1 cellular context compared by ENCODE assay signal in genomic region chr1:8878448-8879347, GRCh38.
TF ChIP-seq lines count a peak whose summit lies in the region.

Gene ENO1, minus strand, starts transcription at chr1:8878686. Its CDS starts 3,778 bp downstream, at chr1:8874908.

TF ChIP-seq in K562, 482 proteins besides CTCF, POLR2A, EP300 and RAD21 (continued from another document and continues in another):
- TF ChIP-seq ZBTB12 (CRISPR knock-in tag; IDR thresholded peaks at IDR 0.05), result peak; percentile 53
- TF ChIP-seq TEAD1 (CRISPR knock-in tag; IDR thresholded peaks at IDR 0.05), result peak in 1 of 2 experiments; percentile 98; a peak in 3 of 4 replicates
- 0 out of 2 replicates have a peak, but pooled peaks have one; percentile 27 for TF ChIP-seq GTF2A2 (tag; IDR thresholded peaks at IDR 0.05)
- no peak for TF ChIP-seq CC2D1A (IDR thresholded peaks at IDR 0.05)
- TF ChIP-seq ZBTB8A (IDR thresholded peaks at IDR 0.05; ENCODE audit: partially characterized antibody), result no peak
- TF ChIP-seq RBM34 (IDR thresholded peaks at IDR 0.05; ENCODE audit: borderline replicate concordance, insufficient read depth, low read length), result no peak
- peak; percentile 30; the same call in 1 of the 2 replicates for TF ChIP-seq HDAC2 (IDR thresholded peaks at IDR 0.05)
- TF ChIP-seq ZFP30 (CRISPR knock-in tag; IDR thresholded peaks at IDR 0.05; ENCODE audit: borderline replicate concordance), result no peak
- no peak for TF ChIP-seq TFE3 (CRISPR knock-in tag; IDR thresholded peaks at IDR 0.05)
- no peak for TF ChIP-seq ZNF398 (CRISPR knock-in tag; IDR thresholded peaks at IDR 0.05)
- peak; percentile 86 for TF ChIP-seq KLF1 (tag; IDR thresholded peaks at IDR 0.05)
- no peak for TF ChIP-seq ZBTB34 (CRISPR knock-in tag; IDR thresholded peaks at IDR 0.05)
- TF ChIP-seq MAX (CRISPR knock-in tag; IDR thresholded peaks at IDR 0.05), result peak; percentile 97
- no peak for TF ChIP-seq ESRRB (CRISPR knock-in tag; IDR thresholded peaks at IDR 0.05; ENCODE audit: borderline replicate concordance)
- peak; percentile 19 for TF ChIP-seq ZSCAN29 (IDR thresholded peaks at IDR 0.05)
- no peak for TF ChIP-seq HNRNPH1 (optimal IDR thresholded peaks at IDR 0.05; ENCODE audit: low read depth, low read length)
- TF ChIP-seq ELK1 (CRISPR knock-in tag; IDR thresholded peaks at IDR 0.05), result no peak
- peak; percentile 13; the same call in 1 of the 2 replicates for TF ChIP-seq NKRF (IDR thresholded peaks at IDR 0.05; ENCODE audit: borderline replicate concordance)
- TF ChIP-seq TAF9B (IDR thresholded peaks at IDR 0.05; ENCODE audit: partially characterized antibody), result peak; percentile 90
- no peak for TF ChIP-seq ZNF253 (CRISPR knock-in tag; conservative IDR thresholded peaks at IDR 0.05)
- peak; percentile 71 for TF ChIP-seq ASH1L (IDR thresholded peaks at IDR 0.05; ENCODE audit: borderline replicate concordance, low read depth, partially characterized antibody)
- TF ChIP-seq ADNP (tag; IDR thresholded peaks at IDR 0.05), result no peak
- peak; percentile 84 for TF ChIP-seq ATF2 (CRISPR knock-in tag; IDR thresholded peaks at IDR 0.05)
- TF ChIP-seq CEBPG (CRISPR knock-in tag; IDR thresholded peaks at IDR 0.05), result peak; percentile 71; the same call in 1 of the 2 replicates
- TF ChIP-seq CEBPG (tag; conservative IDR thresholded peaks at IDR 0.05 in 1 of 2, IDR thresholded peaks at IDR 0.05 in 1 of 2), result no peak
- no peak for TF ChIP-seq ZZZ3 (IDR thresholded peaks at IDR 0.05)
- no peak for TF ChIP-seq RBM15 (IDR thresholded peaks at IDR 0.05; ENCODE audit: insufficient read depth, low read length)
- TF ChIP-seq OTX1 (CRISPR knock-in tag; IDR thresholded peaks at IDR 0.05), result peak; percentile 11; the same call in 1 of the 2 replicates
- TF ChIP-seq CEBPB (tag; IDR thresholded peaks at IDR 0.05), result no peak
- TF ChIP-seq DIDO1 (tag; IDR thresholded peaks at IDR 0.05; ENCODE audit: low read depth), result peak; percentile 22; the same call in 1 of the 2 replicates
- TF ChIP-seq PML (IDR thresholded peaks at IDR 0.05; ENCODE audit: low read length), result peak; percentile 89
- TF ChIP-seq ETV6 (IDR thresholded peaks at IDR 0.05; ENCODE audit: borderline replicate concordance in 1 of 2, low read depth in 2 of 2, low read length in 1 of 2), result no peak; a peak in 1 of 4 replicates
- TF ChIP-seq ETV6 (CRISPR knock-in tag; IDR thresholded peaks at IDR 0.05; ENCODE audit: borderline replicate concordance), result peak; percentile 99
- TF ChIP-seq DLX4 (CRISPR knock-in tag; IDR thresholded peaks at IDR 0.05), result no peak
- TF ChIP-seq ZNF347 (CRISPR knock-in tag; IDR thresholded peaks at IDR 0.05; ENCODE audit: low read depth), result no peak
- peak; percentile 90 for TF ChIP-seq HMGXB4 (CRISPR knock-in tag; IDR thresholded peaks at IDR 0.05)
- peak; percentile 99 for TF ChIP-seq SP1 (CRISPR knock-in tag; IDR thresholded peaks at IDR 0.05)
- TF ChIP-seq HES1 (IDR thresholded peaks at IDR 0.05; ENCODE audit: low read depth), result no peak
- peak; percentile 74 for TF ChIP-seq TFAP4 (CRISPR knock-in tag; IDR thresholded peaks at IDR 0.05; ENCODE audit: borderline replicate concordance)
- TF ChIP-seq CREB5 (CRISPR knock-in tag; IDR thresholded peaks at IDR 0.05), result no peak
- TF ChIP-seq NCOA6 (IDR thresholded peaks at IDR 0.05), result peak; percentile 84; the same call in 1 of the 2 replicates
- no peak for TF ChIP-seq TRIM25 (IDR thresholded peaks at IDR 0.05; ENCODE audit: borderline replicate concordance)
